Comparison of ENCODE assay signal across 10 cellular contexts in genomic region chr18:36372902-36373301, GRCh38.
DNase-seq lines count a peak whose midpoint lies in the region; ATAC-seq, FAIRE-seq and TF ChIP-seq lines count a peak whose summit lies in the region.
"Had no signal": no experiment of that assay in that cellular context is flagged by ENCODE, and none has a peak within 500 bp of the region (broad histone marks: within the 10 kb centered on the region; RNA-seq: fewer than 3 reads in every experiment).

No MANE protein-coding gene starts in this region.

- intact Hi-C loops in K562 (cut with micrococcal nuclease) = no loop called here

- H3K4me2 ChIP-seq in K562 (ENCODE audit: insufficient read depth, low read length) (no peak overlapping the region), trophoblast cell (ENCODE audit: low read length) (no peak overlapping the region)

- peaks cover 7% of the 10 kb centered on the region for H3K79me1 ChIP-seq in trophoblast cell (ENCODE audit: low read length)

- H3K79me2 ChIP-seq in K562 (ENCODE audit: control insufficient read depth, insufficient read depth, low read length) = no peaks in the 10 kb centered on the region
- no peaks in the 10 kb centered on the region for H3K79me2 ChIP-seq in trophoblast cell (ENCODE audit: control insufficient read depth, insufficient read depth, low read length, poor library complexity)

- POLR2A ChIA-PET in K562 (lab: Yijun Ruan, JAX) = interaction anchor here (0.7 kb wide), 1 partner anchor 8 kb away, joined by 4 read pairs; no protein-coding TSS in a partner anchor

- peaks cover 42% of the 10 kb centered on the region for H3K27me3 Mint-ChIP-seq in stimulated activated memory B cell treated with anti-CD40 and anti-IgM and Interleukin-4, amounts not matched to agents 10 μg/mL and 1 μg/mL and 100 μg/mL, for 72 hours

- H3K27ac Mint-ChIP-seq in stimulated activated memory B cell treated with anti-CD40 and anti-IgM and Interleukin-4, amounts not matched to agents 10 μg/mL and 1 μg/mL and 100 μg/mL, for 72 hours = no peak overlapping the region

- no peaks in the 10 kb centered on the region for H3K9me1 ChIP-seq in K562 (ENCODE audit: control insufficient read depth, insufficient read depth, low read length)

- TF ChIP-seq CTCF in GM12864 (IDR thresholded peaks at IDR 0.05; ENCODE audit: low read depth, low read length, missing control alignments) (peak; percentile 24), K562 (IDR thresholded peaks at IDR 0.05 in 2 of 3, conservative IDR thresholded peaks at IDR 0.05 in 1 of 3; ENCODE audit: insufficient read depth in 2 of 3, low read depth in 1 of 3, low read length in 3 of 3) (0 out of 6 replicates have a peak, but pooled peaks of 1 of the 3 experiments have one; percentile 23)

- no peak overlapping the region for H3K14ac ChIP-seq in trophoblast cell (ENCODE audit: low read length)

- H2AFZ ChIP-seq in K562 (ENCODE audit: low read depth, low read length) (no peak overlapping the region), trophoblast cell (ENCODE audit: insufficient read depth, low read length, poor library complexity) (no peak overlapping the region)

- no peaks in the 10 kb centered on the region for H4K20me1 ChIP-seq in K562 (replicated peaks; ENCODE audit: control insufficient read depth, insufficient read depth, low read length)

- no peaks in the 10 kb centered on the region for H3K4me1 ChIP-seq in K562 (replicated peaks in 1 of 2; ENCODE audit: control insufficient read depth in 2 of 2, insufficient read depth in 2 of 2, low read length in 2 of 2)
- peaks cover 21% of the 10 kb centered on the region in 2 experiments for H3K4me1 ChIP-seq in trophoblast cell (ENCODE audit: control insufficient read depth in 1 of 2, insufficient read depth in 2 of 2, low read length in 2 of 2)

- BruUV-seq in K562 (replicated peaks; lab: Mats Ljungman, UMichigan) = no TSS peak

- FAIRE-seq in K562 (lab: Jason Lieb, UNC) = no peak

- CTCF ChIA-PET in K562 (lab: Yijun Ruan, JAX; ENCODE audit: low intra/inter-chr PET ratio) = no interaction called here

- no peak overlapping the region for H3K23ac ChIP-seq in trophoblast cell (ENCODE audit: low read length)

- no peak overlapping the region for H3K4me3 Mint-ChIP-seq in stimulated activated memory B cell treated with anti-CD40 and anti-IgM and Interleukin-4, amounts not matched to agents 10 μg/mL and 1 μg/mL and 100 μg/mL, for 72 hours

- no peak overlapping the region for H3K27ac ChIP-seq in K562 (ENCODE audit: extremely low read depth, low read depth, low read length)
- no peak overlapping the region for H3K27ac ChIP-seq in trophoblast cell (ENCODE audit: low read depth, low read length)

- H3K9me3 ChIP-seq in K562 (replicated peaks; ENCODE audit: control insufficient read depth, insufficient read depth, low read depth, low read length) (no peaks in the 10 kb centered on the region), trophoblast cell (ENCODE audit: insufficient read depth, low read depth, low read length) (peaks cover 3% of the 10 kb centered on the region)

- ATAC-seq in K562 (peak; percentile 59), GM18861 (IDR thresholded peaks at IDR 0.05; ENCODE audit: unreplicated experiment) (no peak)
- no peak for ATAC-seq in stimulated activated memory B cell treated with anti-CD40 and anti-IgM and Interleukin-4, amounts not matched to agents 10 μg/mL and 1 μg/mL and 100 μg/mL, for 72 hours

- H4K12ac ChIP-seq in trophoblast cell (ENCODE audit: low read depth, low read length) = no peak overlapping the region

- no peak overlapping the region for H3K9ac ChIP-seq in K562 (ENCODE audit: insufficient read depth in 1 of 2, low read depth in 2 of 2, low read length in 2 of 2)
- H3K9ac ChIP-seq in trophoblast cell (ENCODE audit: low read length) = no peak overlapping the region

- no peak overlapping the region for H2BK120ac ChIP-seq in trophoblast cell (ENCODE audit: insufficient read depth, low read length, poor library complexity)

- no peak overlapping the region for H3K18ac ChIP-seq in trophoblast cell (ENCODE audit: low read length)

- peaks cover 4% of the 10 kb centered on the region for H3K9me3 Mint-ChIP-seq in stimulated activated memory B cell treated with anti-CD40 and anti-IgM and Interleukin-4, amounts not matched to agents 10 μg/mL and 1 μg/mL and 100 μg/mL, for 72 hours

- DNase-seq in GM12864 (ENCODE audit: low read depth) (no peak), M059J (ENCODE audit: low read depth) (peak; percentile 88), K562 (ENCODE audit: extremely low read depth in 1 of 4, low spot score in 3 of 4) (no peak), trophoblast cell (peak; percentile 90 to 92), islet precursor cell (no peak), NCI-H345 (lab: John Stamatoyannopoulos, UW) (no peak)
- DNase-seq: activated CD4-positive, alpha-beta T cell treated with anti-CD3 and anti-CD28 coated beads, Interleukin-2, amount 50 U/mL, for 48 hours; glutamatergic neuron had no signal

- H3K4me3 ChIP-seq in GM12864 (ENCODE audit: low read depth, low read length) = no peak overlapping the region
- no peak overlapping the region for H3K4me3 ChIP-seq in K562
- H3K4me3 ChIP-seq in trophoblast cell (ENCODE audit: low read depth, low read length) = no peak overlapping the region

- no peaks in the 10 kb centered on the region for H3K4me1 Mint-ChIP-seq in stimulated activated memory B cell treated with anti-CD40 and anti-IgM and Interleukin-4, amounts not matched to agents 10 μg/mL and 1 μg/mL and 100 μg/mL, for 72 hours

- no peak overlapping the region for H4K8ac ChIP-seq in trophoblast cell (ENCODE audit: low read depth, low read length)

- TF ChIP-seq POLR2A in K562 (conservative IDR thresholded peaks at IDR 0.05) = no peak

- no peak overlapping the region for H2BK12ac ChIP-seq in trophoblast cell (ENCODE audit: low read length)

- H3K27me3 ChIP-seq in K562 (ENCODE audit: control insufficient read depth in 2 of 2, insufficient read depth in 2 of 2, low read length in 2 of 2) (peaks cover 2 to 4% of the 10 kb centered on the region in 2 experiments; a peak in 2 of 5 replicates), trophoblast cell (ENCODE audit: insufficient read depth, low read length) (no peaks in the 10 kb centered on the region)

- TF ChIP-seq RAD21 in K562 (CRISPR knock-in tag; conservative IDR thresholded peaks at IDR 0.05 in 1 of 2, IDR thresholded peaks at IDR 0.05 in 1 of 2) = 0 out of 4 replicates have a peak, but pooled peaks of 1 of the 2 experiments have one; percentile 9

- TF ChIP-seq EP300 in K562 (IDR thresholded peaks at IDR 0.05; ENCODE audit: low read length) = no peak

- no peak overlapping the region for H3K4ac ChIP-seq in trophoblast cell (ENCODE audit: low read depth, low read length)

- H3K36me3 Mint-ChIP-seq in stimulated activated memory B cell treated with anti-CD40 and anti-IgM and Interleukin-4, amounts not matched to agents 10 μg/mL and 1 μg/mL and 100 μg/mL, for 72 hours = no peaks in the 10 kb centered on the region

- H2AK5ac ChIP-seq in trophoblast cell (ENCODE audit: low read length) = no peak overlapping the region

- no peak overlapping the region for H4K91ac ChIP-seq in trophoblast cell (ENCODE audit: low read depth, low read length)

- in situ Hi-C loops in K562 (cut with MboI) = no loop called here

- H2BK5ac ChIP-seq in trophoblast cell (ENCODE audit: low read depth, low read length, poor library complexity) = no peak overlapping the region

- 0% methylated on average over 5 of the region's 5 CpGs for WGBS in K562 (ENCODE audit: insufficient coverage, low coverage, missing lambda C conversion rate)
- WGBS in trophoblast cell (ENCODE audit: extremely low coverage, insufficient coverage, insufficient read length) = no CpG with 5 or more reads among the region's 5 CpGs

- H3K36me3 ChIP-seq in K562 (ENCODE audit: control insufficient read depth, insufficient read depth, low read length) (no peaks in the 10 kb centered on the region), trophoblast cell (ENCODE audit: control insufficient read depth in 1 of 2, insufficient read depth in 2 of 2, low read length in 2 of 2) (peaks cover 7 to 9% of the 10 kb centered on the region in 2 experiments)

TF ChIP-seq in K562, 482 proteins besides CTCF, POLR2A, EP300 and RAD21 (continues in another document):
- no peak for TF ChIP-seq DACH1 (IDR thresholded peaks at IDR 0.05; ENCODE audit: partially characterized antibody)
- TF ChIP-seq PCBP1 (IDR thresholded peaks at IDR 0.05; ENCODE audit: low read depth, low read length, poor library complexity, severe bottlenecking) = no peak
- TF ChIP-seq ZNF76 (CRISPR knock-in tag; IDR thresholded peaks at IDR 0.05; ENCODE audit: borderline replicate concordance) = no peak
- no peak for TF ChIP-seq TFAM (CRISPR knock-in tag; conservative IDR thresholded peaks at IDR 0.05)
- TF ChIP-seq DNMT1 (IDR thresholded peaks at IDR 0.05) = no peak
- no peak for TF ChIP-seq REST (CRISPR knock-in tag; IDR thresholded peaks at IDR 0.05; ENCODE audit: low read depth)
- no peak for TF ChIP-seq MCM3 (IDR thresholded peaks at IDR 0.05)
- no peak for TF ChIP-seq CGGBP1 (CRISPR knock-in tag; IDR thresholded peaks at IDR 0.05)
- no peak for TF ChIP-seq ZKSCAN3 (CRISPR knock-in tag; IDR thresholded peaks at IDR 0.05)

Comparison
In these comparisons a context has a peak if more than half of its experiments do, and no peak if none do; other contexts are left out.
1. DNase-seq: peak in M059J (single experiment) and trophoblast cell (2 of 2); none in GM12864 (single experiment), K562 (0 of 4), islet precursor cell (single experiment) and NCI-H345 (single experiment).